ENCODE assay signal across 8 cellular contexts in genomic region chr12:69585189-69586062, GRCh38. TPM values are rescaled to one million over a fixed set of nuclear protein-coding genes. Genes with fewer than 3 reads are reported as not detected.
A peak's percentile ranks its signal among the peaks of the same experiment; 100 is the strongest.
DNase-seq lines count a peak whose midpoint lies in the region; ATAC-seq and TF ChIP-seq lines count a peak whose summit lies in the region.

TSS of gene CCT2 (plus strand) at chr12:69585459. CDS start at chr12:69585522, 63 bp downstream.

- H3K27me3 ChIP-seq in CD8-positive, alpha-beta T cell (ENCODE audit: insufficient read depth, low read length), result no peaks in the 10 kb centered on the region
- H3K27me3 ChIP-seq in dorsolateral prefrontal cortex, result no peaks in the 10 kb centered on the region
- H3K27me3 ChIP-seq in right lobe of liver, result no peaks in the 10 kb centered on the region

- H3K36me3 ChIP-seq in CD8-positive, alpha-beta T cell (ENCODE audit: insufficient read depth, low read length), result peaks cover 30% of the 10 kb centered on the region
- H3K36me3 ChIP-seq in right lobe of liver, result peaks cover 7 to 39% (median 22%) of the 10 kb centered on the region in 4 donors

- peak; percentile 92 to 98 (median 96) for DNase-seq in CD8-positive, alpha-beta T cell
- peak; percentile 94 for DNase-seq in HK-2 (ENCODE audit: unreplicated experiment)
- DNase-seq in NCI-H82 treated with DMSO at 0.1 percent for 48 hours (lab: John Stamatoyannopoulos, UW; ENCODE audit: unreplicated experiment), result peak; percentile 64
- peak; percentile 97 for DNase-seq in activated CD4-positive, alpha-beta memory T cell treated with anti-CD3 and anti-CD28 coated beads for 36 hours
- peak; percentile 97 to 99 (median 98) for DNase-seq in dorsolateral prefrontal cortex
- peak; percentile 97 to 98 (median 98) for DNase-seq in right lobe of liver
- DNase-seq in stimulated activated CD4-positive, alpha-beta T cell treated with anti-CD3 and anti-CD28 coated beads, Interleukin-4, amount 100 ng/mL, for 4 hours, result peak; percentile 96

- peak; percentile 88 for ATAC-seq in CD8-positive, alpha-beta T cell
- ATAC-seq in GM19452 (IDR thresholded peaks at IDR 0.05; ENCODE audit: unreplicated experiment), result peak; percentile 97
- peak; percentile 100 for ATAC-seq in right lobe of liver

- intact Hi-C loops in CD8-positive, alpha-beta T cell (cut with DNase I, micrococcal nuclease), result loop anchor here (1.0 to 10.0 kb wide), 13 partner anchors 115 to 1253 kb away; partner anchors contain the start of genes CNOT2 (in 2 of the 2), CPSF6 (in 2 of the 2), FRS2 (in 2 of the 2) and YEATS4 (in 2 of the 2)
- intact Hi-C loops in activated CD4-positive, alpha-beta memory T cell treated with anti-CD3 and anti-CD28 coated beads for 36 hours (cut with micrococcal nuclease), result loop anchor here (1.0 to 10.0 kb wide), 10 partner anchors 53 to 779 kb away; partner anchors contain the start of genes CNOT2, CPSF6, FRS2 and KCNMB4
- intact Hi-C loops in dorsolateral prefrontal cortex (cut with DNase I), result loop anchor here (5.0 to 10.0 kb wide), 3 partner anchors 118 to 291 kb away; partner anchors contain the start of gene RAB3IP (in 1 of the 2)
- intact Hi-C loops in right lobe of liver (cut with DNase I), result no loop called here

- TF ChIP-seq POLR2A in right lobe of liver (IDR thresholded peaks at IDR 0.05), result peak; percentile 93

- no peaks in the 10 kb centered on the region for H3K27me3 Mint-ChIP-seq in CD8-positive, alpha-beta T cell (ENCODE audit: low read depth)
- H3K27me3 Mint-ChIP-seq in activated CD4-positive, alpha-beta memory T cell treated with anti-CD3 and anti-CD28 coated beads for 36 hours, result no peaks in the 10 kb centered on the region

- POLR2A ChIA-PET in CD8-positive, alpha-beta T cell (lab: Charles Lee), result interaction anchor here (0.6 to 2.4 kb wide), 4 partner anchors 15 to 255 kb away, joined by 3 to 17 read pairs (median 3); no protein-coding TSS in a partner anchor
- POLR2A ChIA-PET in activated CD4-positive, alpha-beta memory T cell treated with anti-CD3 and anti-CD28 coated beads for 36 hours (lab: Charles Lee), result interaction anchor here (0.6 to 0.7 kb wide), 2 partner anchors 115 to 258 kb away, joined by 3 read pairs; partner anchors contain the start of gene FRS2

- H3K27ac Mint-ChIP-seq in CD8-positive, alpha-beta T cell, result peak within 1 kb of the TSS; percentile 96
- H3K27ac Mint-ChIP-seq in activated CD4-positive, alpha-beta memory T cell treated with anti-CD3 and anti-CD28 coated beads for 36 hours, result peak within 1 kb of the TSS; percentile 90

- peak within 1 kb of the TSS; percentile 99 for H3K27ac ChIP-seq in CD8-positive, alpha-beta T cell (ENCODE audit: low read depth, low read length)
- peak within 1 kb of the TSS in 56 of 59 donors; percentile 5 to 96 (median 83) for H3K27ac ChIP-seq in dorsolateral prefrontal cortex
- H3K27ac ChIP-seq in right lobe of liver, result peak within 1 kb of the TSS; percentile 86 to 90 (median 88)

- H3K4me1 Mint-ChIP-seq in CD8-positive, alpha-beta T cell (ENCODE audit: low read depth), result peaks cover 26% of the 10 kb centered on the region
- peaks cover 31% of the 10 kb centered on the region for H3K4me1 Mint-ChIP-seq in activated CD4-positive, alpha-beta memory T cell treated with anti-CD3 and anti-CD28 coated beads for 36 hours (ENCODE audit: low read depth)

- H3K9me3 Mint-ChIP-seq in CD8-positive, alpha-beta T cell, result no peaks in the 10 kb centered on the region
- no peaks in the 10 kb centered on the region for H3K9me3 Mint-ChIP-seq in activated CD4-positive, alpha-beta memory T cell treated with anti-CD3 and anti-CD28 coated beads for 36 hours

- H3K9me3 ChIP-seq in CD8-positive, alpha-beta T cell (ENCODE audit: low read length), result no peaks in the 10 kb centered on the region
- no peaks in the 10 kb centered on the region for H3K9me3 ChIP-seq in right lobe of liver

- peak; percentile 22 for TF ChIP-seq CTCF in CD8-positive, alpha-beta T cell (IDR thresholded peaks at IDR 0.05)
- peak in 51 of 56 donors; percentile 6 to 66 (median 39) for TF ChIP-seq CTCF in dorsolateral prefrontal cortex (IDR thresholded peaks at IDR 0.05 in 54 of 56, conservative IDR thresholded peaks at IDR 0.05 in 2 of 56; ENCODE audit: low read depth in 1 of 56, partially characterized antibody in 56 of 56)
- peak in 3 of 4 donors; percentile 23 to 39 (median 29) for TF ChIP-seq CTCF in right lobe of liver (IDR thresholded peaks at IDR 0.05)

- CTCF ChIA-PET in CD8-positive, alpha-beta T cell (lab: Charles Lee), result interaction anchor here (1.2 to 1.8 kb wide), 2 partner anchors 121 to 231 kb away, joined by 4 to 6 read pairs; no protein-coding TSS in a partner anchor
- CTCF ChIA-PET in activated CD4-positive, alpha-beta memory T cell treated with anti-CD3 and anti-CD28 coated beads for 36 hours (lab: Charles Lee), result interaction anchor here (0.7 to 2.4 kb wide), 6 partner anchors 11 to 430 kb away, joined by 3 to 9 read pairs (median 4); partner anchors contain the start of gene FRS2

- 0% methylated on average over 26 of the region's 63 CpGs for WGBS in right lobe of liver (ENCODE audit: insufficient coverage, low coverage, low lambda C conversion rate, missing lambda C conversion rate)

- H3K4me3 ChIP-seq in CD8-positive, alpha-beta T cell (ENCODE audit: low read depth, low read length), result peak within 1 kb of the TSS; percentile 98
- H3K4me3 ChIP-seq in dorsolateral prefrontal cortex (peak within 1 kb of the TSS; percentile 63 to 100 (median 95)), right lobe of liver (peak within 1 kb of the TSS; percentile 92 to 98 (median 92))

- H3K4me1 ChIP-seq in CD8-positive, alpha-beta T cell (ENCODE audit: insufficient read depth, low read length), result peaks cover 11% of the 10 kb centered on the region
- H3K4me1 ChIP-seq in right lobe of liver, result peaks cover 0 to 12% (median 0%) of the 10 kb centered on the region in 4 donors

- peak within 1 kb of the TSS; percentile 96 for H3K4me3 Mint-ChIP-seq in CD8-positive, alpha-beta T cell
- peak within 1 kb of the TSS; percentile 83 for H3K4me3 Mint-ChIP-seq in activated CD4-positive, alpha-beta memory T cell treated with anti-CD3 and anti-CD28 coated beads for 36 hours

- H3K36me3 Mint-ChIP-seq in CD8-positive, alpha-beta T cell, result peaks cover 41% of the 10 kb centered on the region
- peaks cover 28% of the 10 kb centered on the region for H3K36me3 Mint-ChIP-seq in activated CD4-positive, alpha-beta memory T cell treated with anti-CD3 and anti-CD28 coated beads for 36 hours

RNA-seq across cellular contexts. Expression of gene CCT2, which starts in this region (rescaled TPM):
- 100 to 1,000 TPM; 211 to 220 TPM for total RNA-seq in CD8-positive, alpha-beta T cell
- total RNA-seq in activated CD4-positive, alpha-beta memory T cell treated with anti-CD3 and anti-CD28 coated beads for 36 hours, result 100 to 1,000 TPM; 264 to 267 TPM
- total RNA-seq in dorsolateral prefrontal cortex (100 to 1,000 TPM in 70 of 120 experiments, 10 to 100 TPM in 50; 66.9 to 156 (median 104) TPM), right lobe of liver (10 to 100 TPM; 39.8 to 81.9 (median 54.3) TPM)

Comparison
In these comparisons a context has a peak if more than half of its experiments do, and no peak if none do; other contexts are left out.
1. Peak in every context shown above with its lines: DNase-seq, ATAC-seq, H3K4me3 ChIP-seq and H3K27ac ChIP-seq.
2. intact Hi-C loops: an anchor here in CD8-positive, alpha-beta T cell (1.0 to 10.0 kb wide), activated CD4-positive, alpha-beta memory T cell treated with anti-CD3 and anti-CD28 coated beads for 36 hours (1.0 to 10.0 kb wide) and dorsolateral prefrontal cortex (5.0 to 10.0 kb wide); none called in right lobe of liver.